In genomic region chr2:54424555-54425163, GRCh38 we compare ENCODE assay signal across 27 cellular contexts.
"Had no signal": no experiment of that assay in that cellular context is flagged by ENCODE, and none has a peak within 500 bp of the region (broad histone marks: within the 10 kb centered on the region; RNA-seq: fewer than 3 reads in every experiment).

No MANE protein-coding gene starts in this region.

- H3K9me2 ChIP-seq: SK-N-SH had no signal

- H3K36me3 ChIP-seq: adrenal gland, breast epithelium, SJSA1 had no signal

- H3K9me3 Mint-ChIP-seq: activated naive CD4-positive, alpha-beta T cell treated with anti-CD3 and anti-CD28 coated beads for 36 hours had no signal

- H3K27me3 Mint-ChIP-seq: activated CD4-positive, alpha-beta T cell treated with anti-CD3 and anti-CD28 coated beads, Interleukin-2, amount 10 ng/mL, durations not matched to agents 7 days and 5 days; activated T-cell treated with anti-CD3 and anti-CD28 coated beads, Interleukin-2, amount 50 U/mL, for 24 hours had no signal

- H3K27ac ChIP-seq: adrenal gland, body of pancreas, breast epithelium, SJSA1 had no signal

- H3K9me3 ChIP-seq: adrenal gland, body of pancreas, breast epithelium, SJSA1, SK-N-SH had no signal

- H3K9ac ChIP-seq: SK-N-SH had no signal

- ATAC-seq: activated CD8-positive, alpha-beta T cell treated with anti-CD3 and anti-CD28 coated beads, Interleukin-2, amount 10 ng/mL, durations not matched to agents 7 days and 5 days; activated naive CD4-positive, alpha-beta T cell treated with anti-CD3 and anti-CD28 coated beads, Interleukin-2, amount 50 U/mL, for 72 hours; body of pancreas had no signal

- H3K27me3 ChIP-seq: adrenal gland, body of pancreas, breast epithelium, SJSA1 had no signal

- H3K4me2 ChIP-seq: SK-N-SH had no signal

- H3K4me3 ChIP-seq: adrenal gland, body of pancreas, breast epithelium, SJSA1 had no signal

- DNase-seq: activated CD4-positive, alpha-beta T cell treated with anti-CD3 and anti-CD28 coated beads, Interleukin-2, amount 10 ng/mL, durations not matched to agents 7 days and 5 days; activated CD4-positive, alpha-beta T cell treated with anti-CD3 and anti-CD28 coated beads, Interleukin-2, amount 50 U/mL, for 48 hours; activated CD8-positive, alpha-beta T cell treated with anti-CD3 and anti-CD28 coated beads, Interleukin-2, amount 10 ng/mL, durations not matched to agents 7 days and 5 days; activated gamma-delta T cell treated with Interleukin-2 at 50 U/mL for 16 hours; activated naive CD4-positive, alpha-beta T cell treated with anti-CD3 and anti-CD28 coated beads for 36 hours; activated T-cell treated with anti-CD3 and anti-CD28 coated beads, Interleukin-2, amount 50 U/mL, for 24 hours; adrenal gland; body of pancreas; NCI-H1092 treated with DMSO at 0.1 percent for 48 hours; NCI-H1417; NCI-H146; NCI-H187; NCI-H2029 treated with DMSO at 0.1 percent for 48 hours; NCI-H2107; NCI-H2171; NCI-H510A; NCI-H526; NCI-H748 treated with DMSO at 0.1 percent for 48 hours; NK-92 treated with Interleukin-12 subunit alpha and Interleukin-12 subunit beta, amount 100 ng/mL, for 24 hours; SHP77; SK-N-SH had no signal

- H3K4me1 ChIP-seq: breast epithelium, SJSA1 had no signal

- H3K4me3 Mint-ChIP-seq: activated CD4-positive, alpha-beta T cell treated with anti-CD3 and anti-CD28 coated beads, Interleukin-2, amount 10 ng/mL, durations not matched to agents 7 days and 5 days; activated CD8-positive, alpha-beta T cell treated with anti-CD3 and anti-CD28 coated beads, Interleukin-2, amount 10 ng/mL, durations not matched to agents 7 days and 5 days; activated naive CD4-positive, alpha-beta T cell treated with anti-CD3 and anti-CD28 coated beads for 36 hours; activated T-cell treated with anti-CD3 and anti-CD28 coated beads, Interleukin-2, amount 50 U/mL, for 24 hours; T-helper 1 cell treated with Interleukin-12 subunit alpha and Interleukin-12 subunit beta and Interleukin-4 antibody, amounts not matched to agents 30 μg/mL and 1 μg/mL, for 36 hours; T-helper 2 cell treated with Interferon-gamma antibody and Interleukin-4, amounts not matched to agents 5 μg/mL and 100 μg/mL, for 36 hours had no signal

- H3K27ac Mint-ChIP-seq: activated CD4-positive, alpha-beta T cell treated with anti-CD3 and anti-CD28 coated beads, Interleukin-2, amount 10 ng/mL, durations not matched to agents 7 days and 5 days; activated CD8-positive, alpha-beta T cell treated with anti-CD3 and anti-CD28 coated beads, Interleukin-2, amount 10 ng/mL, durations not matched to agents 7 days and 5 days; activated naive CD4-positive, alpha-beta T cell treated with anti-CD3 and anti-CD28 coated beads for 36 hours; activated naive CD4-positive, alpha-beta T cell treated with anti-CD3 and anti-CD28 coated beads, Interleukin-2, amount 50 U/mL, for 72 hours; activated T-cell treated with anti-CD3 and anti-CD28 coated beads, Interleukin-2, amount 50 U/mL, for 24 hours; activated T-helper 2 cell treated with anti-CD3 and anti-CD28 coated beads, Interferon-gamma antibody, Interleukin-2, Interleukin-4, amounts not matched to agents 10 μg/mL and 5 μg/mL and 100 μg/mL, durations not matched to agents 14 hours and 24 hours and 36 hours; T-helper 1 cell treated with Interleukin-12 subunit alpha and Interleukin-12 subunit beta and Interleukin-4 antibody, amounts not matched to agents 30 μg/mL and 1 μg/mL, for 36 hours; T-helper 2 cell treated with Interferon-gamma antibody and Interleukin-4, amounts not matched to agents 5 μg/mL and 100 μg/mL, for 36 hours had no signal
